ENCODE assay signal across 22 cellular contexts in genomic region chr12:114760151-114760877, GRCh38.
DNase-seq lines count a peak whose midpoint lies in the region; ATAC-seq, FAIRE-seq and TF ChIP-seq lines count a peak whose summit lies in the region.
"Had no signal": no experiment of that assay in that cellular context is flagged by ENCODE, and none has a peak within 500 bp of the region (broad histone marks: within the 10 kb centered on the region; RNA-seq: fewer than 3 reads in every experiment).

No MANE protein-coding gene starts in this region.

- POLR2A ChIA-PET in HepG2 (lab: Yijun Ruan, JAX): no interaction called here

- TF ChIP-seq EP300 in HepG2 (IDR thresholded peaks at IDR 0.05; ENCODE audit: low read depth in 2 of 2, low read length in 2 of 2): no peak
- TF ChIP-seq EP300 in HepG2 (CRISPR knock-in tag; IDR thresholded peaks at IDR 0.05; ENCODE audit: borderline replicate concordance): no peak

- TF ChIP-seq POLR2A in HepG2 (IDR thresholded peaks at IDR 0.05; ENCODE audit: insufficient read depth in 1 of 2, low read depth in 2 of 2, low read length in 2 of 2) (no peak), right lobe of liver (IDR thresholded peaks at IDR 0.05) (no peak)

- H3K27ac Mint-ChIP-seq in mesothelial cell of epicardium: peak overlapping the region; percentile 94
- H3K27ac Mint-ChIP-seq: B cell had no signal

- H3K27me3 Mint-ChIP-seq in mesothelial cell of epicardium (ENCODE audit: low read depth): no peaks in the 10 kb centered on the region
- H3K27me3 Mint-ChIP-seq: B cell had no signal

- H3K9ac ChIP-seq in HepG2 (ENCODE audit: insufficient read depth, low read depth, low read length): no peak overlapping the region
- H3K9ac ChIP-seq: GM23248 had no signal

- no peak overlapping the region for H3K27ac ChIP-seq in HepG2 (ENCODE audit: extremely low read length, insufficient read depth, low read length)
- H3K27ac ChIP-seq in right lobe of liver: no peak overlapping the region
- H3K27ac ChIP-seq in RWPE2 (ENCODE audit: poor library complexity, severe bottlenecking): peak overlapping the region; percentile 30
- no peak overlapping the region for H3K27ac ChIP-seq in right cardiac atrium (ENCODE audit: low read length)
- H3K27ac ChIP-seq: GM23248 had no signal

- ATAC-seq in HepG2 (no peak), right lobe of liver (no peak), RWPE2 (ENCODE audit: low read depth) (peak; percentile 76), right cardiac atrium (no peak), GM18909 (IDR thresholded peaks at IDR 0.05; ENCODE audit: poor library complexity, unreplicated experiment) (no peak), GM21447 (IDR thresholded peaks at IDR 0.05; ENCODE audit: unreplicated experiment) (no peak)
- ATAC-seq: GM12878 had no signal

- TF ChIP-seq RAD21 in HepG2 (CRISPR knock-in tag; IDR thresholded peaks at IDR 0.05): no peak

- H3K4me3 ChIP-seq in HepG2 (replicated peaks in 1 of 3; ENCODE audit: insufficient read depth in 1 of 3, low read depth in 2 of 3, low read length in 3 of 3): no peak overlapping the region
- no peak overlapping the region for H3K4me3 ChIP-seq in right lobe of liver
- H3K4me3 ChIP-seq in RWPE2 (ENCODE audit: severe bottlenecking): no peak overlapping the region
- H3K4me3 ChIP-seq in right cardiac atrium (ENCODE audit: low read length): no peak overlapping the region
- H3K4me3 ChIP-seq: GM12878, GM23248, HAP-1 had no signal

- intact Hi-C loops in HepG2 (cut with micrococcal nuclease; ENCODE audit: unreplicated experiment): no loop called here
- intact Hi-C loops in right lobe of liver (cut with DNase I): no loop called here
- intact Hi-C loops in right cardiac atrium (cut with DNase I): no loop called here

- H3K4me3 Mint-ChIP-seq in mesothelial cell of epicardium: no peak overlapping the region
- H3K4me3 Mint-ChIP-seq: B cell had no signal

- TF ChIP-seq CTCF in HepG2 (CRISPR knock-in tag; IDR thresholded peaks at IDR 0.05) (no peak), right lobe of liver (IDR thresholded peaks at IDR 0.05) (no peak), RWPE2 (IDR thresholded peaks at IDR 0.05; ENCODE audit: poor library complexity, severe bottlenecking) (no peak), mesothelial cell of epicardium (IDR thresholded peaks at IDR 0.05; ENCODE audit: unreplicated experiment) (no peak)

- no peak for FAIRE-seq in HepG2 (lab: Jason Lieb, UNC)
- FAIRE-seq: GM12878 had no signal

- H3K4me1 Mint-ChIP-seq in mesothelial cell of epicardium: peaks cover 39% of the 10 kb centered on the region
- H3K4me1 Mint-ChIP-seq: B cell had no signal

- WGBS in HepG2 (ENCODE audit: low lambda C conversion rate): 72% methylated on average over 10 of the region's 10 CpGs
- WGBS in right lobe of liver (ENCODE audit: insufficient coverage, low coverage, low lambda C conversion rate, missing lambda C conversion rate): 49% methylated on average over 5 of the region's 10 CpGs
- 72% methylated on average over 10 of the region's 10 CpGs for WGBS in right cardiac atrium

- H3K36me3 ChIP-seq in HepG2 (replicated peaks in 1 of 2; ENCODE audit: control insufficient read depth in 1 of 2, insufficient read depth in 2 of 2, low read length in 2 of 2) (no peaks in the 10 kb centered on the region), right lobe of liver (no peaks in the 10 kb centered on the region), RWPE2 (ENCODE audit: low read depth) (no peaks in the 10 kb centered on the region)
- H3K36me3 ChIP-seq: HAP-1 had no signal

- in situ Hi-C loops in HepG2 (cut with HindIII; ENCODE audit: extremely low pct_ligation_motif_present, low pct_unique_long_range_greater_than_20kb): no loop called here

- H3K4me1 ChIP-seq in HepG2 (ENCODE audit: insufficient read depth, low read length): 0 out of 2 replicates have a peak, but pooled peaks cover 5% of the 10 kb centered on the region
- H3K4me1 ChIP-seq in right lobe of liver: no peaks in the 10 kb centered on the region
- peaks cover 11% of the 10 kb centered on the region for H3K4me1 ChIP-seq in RWPE2 (ENCODE audit: insufficient read depth, poor library complexity, severe bottlenecking)
- H3K4me1 ChIP-seq in right cardiac atrium (ENCODE audit: control insufficient read depth, insufficient read depth, low read length): no peaks in the 10 kb centered on the region

- DNase-seq in HepG2 (ENCODE audit: low spot score) (no peak), right lobe of liver (no peak), RWPE2 (ENCODE audit: low spot score) (no peak), mesothelial cell of epicardium (ENCODE audit: low spot score in 2 of 2, unreplicated experiment in 2 of 2) (no peak), right cardiac atrium (no peak)
- no peak for DNase-seq in stimulated activated CD4-positive, alpha-beta T cell treated with anti-CD3 and anti-CD28 coated beads, Interleukin-2, amount 100 ng/mL, for 24 hours
- DNase-seq: 8988T, DMS79, GM23248, KG1, NCI-H1105, NCI-H146, NCI-H2029 treated with DMSO at 0.1 percent for 48 hours, NCI-H345, NCI-H524, NCI-H774, SHP77 had no signal

- no peaks in the 10 kb centered on the region for H3K36me3 Mint-ChIP-seq in mesothelial cell of epicardium

- H3K79me2 ChIP-seq in HepG2 (ENCODE audit: insufficient read depth, low read length): no peaks in the 10 kb centered on the region

- H3K9me3 ChIP-seq in HepG2 (ENCODE audit: low read length) (no peaks in the 10 kb centered on the region), right lobe of liver (no peaks in the 10 kb centered on the region), RWPE2 (ENCODE audit: severe bottlenecking) (no peaks in the 10 kb centered on the region), right cardiac atrium (ENCODE audit: control insufficient read depth, low read length) (no peaks in the 10 kb centered on the region)
- H3K9me3 ChIP-seq: HAP-1 had no signal

- H3K4me2 ChIP-seq in HepG2 (ENCODE audit: low read depth, low read length): no peak overlapping the region

- H3K9me3 Mint-ChIP-seq in mesothelial cell of epicardium: no peaks in the 10 kb centered on the region

- no TSS peak for BruUV-seq in HepG2 (replicated peaks; lab: Mats Ljungman, UMichigan)

- no peak overlapping the region for H2AFZ ChIP-seq in HepG2 (ENCODE audit: low read length)
- H2AFZ ChIP-seq: GM23248 had no signal

- CTCF ChIA-PET in HepG2 (lab: Yijun Ruan, JAX; ENCODE audit: low intra/inter-chr PET ratio, low total read pairs): no interaction called here

- no peaks in the 10 kb centered on the region for H4K20me1 ChIP-seq in HepG2 (ENCODE audit: insufficient read depth, low read length)

- H3K27me3 ChIP-seq in HepG2 (ENCODE audit: control insufficient read depth in 1 of 2, insufficient read depth in 2 of 2, low read length in 2 of 2): no peaks in the 10 kb centered on the region
- H3K27me3 ChIP-seq in right lobe of liver: no peaks in the 10 kb centered on the region
- H3K27me3 ChIP-seq in RWPE2 (ENCODE audit: insufficient read depth, poor library complexity, severe bottlenecking): no peaks in the 10 kb centered on the region
- no peaks in the 10 kb centered on the region for H3K27me3 ChIP-seq in right cardiac atrium (ENCODE audit: control insufficient read depth, insufficient read depth)

TF ChIP-seq in HepG2, 621 proteins besides CTCF, POLR2A, EP300 and RAD21:
- TF ChIP-seq ZNF160 (CRISPR knock-in tag; IDR thresholded peaks at IDR 0.05) (no peak), ZNF3 (CRISPR knock-in tag; IDR thresholded peaks at IDR 0.05) (peak; percentile 93)
TF ChIP-seq in HepG2: peak in this region for 1.
